ENCODE assay signal across 1 cellular context in genomic region chr1:160489513-160490261, GRCh38.
TF ChIP-seq lines count a peak whose summit lies in the region.

No MANE protein-coding gene starts in this region.

TF ChIP-seq in GM12878, 131 proteins besides CTCF, POLR2A, EP300 and RAD21 (continued from another document):
- TF ChIP-seq, protein P1, sequence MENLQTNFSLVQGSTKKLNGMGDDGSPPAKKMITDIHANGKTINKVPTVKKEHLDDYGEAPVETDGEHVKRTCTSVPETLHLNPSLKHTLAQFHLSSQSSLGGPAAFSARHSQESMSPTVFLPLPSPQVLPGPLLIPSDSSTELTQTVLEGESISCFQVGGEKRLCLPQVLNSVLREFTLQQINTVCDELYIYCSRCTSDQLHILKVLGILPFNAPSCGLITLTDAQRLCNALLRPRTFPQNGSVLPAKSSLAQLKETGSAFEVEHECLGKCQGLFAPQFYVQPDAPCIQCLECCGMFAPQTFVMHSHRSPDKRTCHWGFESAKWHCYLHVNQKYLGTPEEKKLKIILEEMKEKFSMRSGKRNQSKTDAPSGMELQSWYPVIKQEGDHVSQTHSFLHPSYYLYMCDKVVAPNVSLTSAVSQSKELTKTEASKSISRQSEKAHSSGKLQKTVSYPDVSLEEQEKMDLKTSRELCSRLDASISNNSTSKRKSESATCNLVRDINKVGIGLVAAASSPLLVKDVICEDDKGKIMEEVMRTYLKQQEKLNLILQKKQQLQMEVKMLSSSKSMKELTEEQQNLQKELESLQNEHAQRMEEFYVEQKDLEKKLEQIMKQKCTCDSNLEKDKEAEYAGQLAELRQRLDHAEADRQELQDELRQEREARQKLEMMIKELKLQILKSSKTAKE (IDR thresholded peaks at IDR 0.05; ENCODE audit: low read depth, poor library complexity, severe bottlenecking) = no peak
- TF ChIP-seq SMAD5 (IDR thresholded peaks at IDR 0.05; ENCODE audit: low read depth) (0 out of 2 replicates have a peak, but pooled peaks have one; percentile 31), CREM (IDR thresholded peaks at IDR 0.05; ENCODE audit: low read depth) (peak; percentile 89), BHLHE40 (IDR thresholded peaks at IDR 0.05; ENCODE audit: borderline replicate concordance in 1 of 2, low read depth in 2 of 2, low read length in 1 of 2) (no peak), CREB1 (IDR thresholded peaks at IDR 0.05; ENCODE audit: low read depth) (peak; percentile 96), EGR1 (IDR thresholded peaks at IDR 0.05; ENCODE audit: borderline replicate concordance in 1 of 2, low read depth in 2 of 2, low read length in 2 of 2) (no peak), HDAC2 (IDR thresholded peaks at IDR 0.05) (no peak)
- TF ChIP-seq, protein P2, sequence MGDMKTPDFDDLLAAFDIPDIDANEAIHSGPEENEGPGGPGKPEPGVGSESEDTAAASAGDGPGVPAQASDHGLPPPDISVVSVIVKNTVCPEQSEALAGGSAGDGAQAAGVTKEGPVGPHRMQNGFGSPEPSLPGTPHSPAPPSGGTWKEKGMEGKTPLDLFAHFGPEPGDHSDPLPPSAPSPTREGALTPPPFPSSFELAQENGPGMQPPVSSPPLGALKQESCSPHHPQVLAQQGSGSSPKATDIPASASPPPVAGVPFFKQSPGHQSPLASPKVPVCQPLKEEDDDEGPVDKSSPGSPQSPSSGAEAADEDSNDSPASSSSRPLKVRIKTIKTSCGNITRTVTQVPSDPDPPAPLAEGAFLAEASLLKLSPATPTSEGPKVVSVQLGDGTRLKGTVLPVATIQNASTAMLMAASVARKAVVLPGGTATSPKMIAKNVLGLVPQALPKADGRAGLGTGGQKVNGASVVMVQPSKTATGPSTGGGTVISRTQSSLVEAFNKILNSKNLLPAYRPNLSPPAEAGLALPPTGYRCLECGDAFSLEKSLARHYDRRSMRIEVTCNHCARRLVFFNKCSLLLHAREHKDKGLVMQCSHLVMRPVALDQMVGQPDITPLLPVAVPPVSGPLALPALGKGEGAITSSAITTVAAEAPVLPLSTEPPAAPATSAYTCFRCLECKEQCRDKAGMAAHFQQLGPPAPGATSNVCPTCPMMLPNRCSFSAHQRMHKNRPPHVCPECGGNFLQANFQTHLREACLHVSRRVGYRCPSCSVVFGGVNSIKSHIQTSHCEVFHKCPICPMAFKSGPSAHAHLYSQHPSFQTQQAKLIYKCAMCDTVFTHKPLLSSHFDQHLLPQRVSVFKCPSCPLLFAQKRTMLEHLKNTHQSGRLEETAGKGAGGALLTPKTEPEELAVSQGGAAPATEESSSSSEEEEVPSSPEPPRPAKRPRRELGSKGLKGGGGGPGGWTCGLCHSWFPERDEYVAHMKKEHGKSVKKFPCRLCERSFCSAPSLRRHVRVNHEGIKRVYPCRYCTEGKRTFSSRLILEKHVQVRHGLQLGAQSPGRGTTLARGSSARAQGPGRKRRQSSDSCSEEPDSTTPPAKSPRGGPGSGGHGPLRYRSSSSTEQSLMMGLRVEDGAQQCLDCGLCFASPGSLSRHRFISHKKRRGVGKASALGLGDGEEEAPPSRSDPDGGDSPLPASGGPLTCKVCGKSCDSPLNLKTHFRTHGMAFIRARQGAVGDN (IDR thresholded peaks at IDR 0.05) = no peak
